In the genomic region with DNA sequence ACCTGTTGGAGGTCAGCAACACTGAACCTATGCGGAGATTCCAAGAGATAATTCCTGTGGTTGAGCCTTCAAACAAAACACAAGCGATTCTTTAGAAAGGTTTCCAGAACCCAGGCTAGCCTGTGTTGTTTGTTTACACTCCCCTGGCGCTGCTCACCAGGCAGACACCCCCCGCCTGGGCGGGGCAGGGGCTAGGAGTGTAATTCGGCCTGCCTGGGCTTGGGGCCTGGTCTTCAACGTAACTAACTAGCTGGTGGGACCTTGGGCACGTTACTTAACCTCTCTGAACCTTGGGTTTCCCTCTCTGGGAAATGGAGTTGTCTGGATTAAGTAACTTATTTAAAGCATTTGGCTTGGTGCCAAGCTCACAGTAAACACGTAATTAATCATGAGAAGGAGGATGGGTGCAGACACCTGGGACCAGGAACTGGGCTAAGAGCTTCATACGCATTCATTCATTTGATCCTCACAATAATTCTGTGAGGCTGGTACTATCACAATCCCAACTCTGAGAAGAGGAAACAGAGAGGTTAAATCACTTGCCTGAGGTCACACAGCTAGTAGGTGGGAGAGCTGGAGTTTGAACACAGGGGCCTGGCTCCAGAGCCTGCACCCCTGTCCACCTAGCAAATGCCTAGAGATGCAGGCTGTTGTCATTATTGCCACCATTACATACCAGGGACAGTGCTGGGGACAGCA, we compare ENCODE assay signal across 1 cellular context.
TF ChIP-seq lines count a peak whose summit lies in the region.

No MANE protein-coding gene starts in this region.

TF ChIP-seq in GM12878, 131 proteins besides CTCF, POLR2A, EP300 and RAD21:
- no peak for TF ChIP-seq NRF1 (conservative IDR thresholded peaks at IDR 0.05; ENCODE audit: low read depth, low read length)
- TF ChIP-seq, protein P1, sequence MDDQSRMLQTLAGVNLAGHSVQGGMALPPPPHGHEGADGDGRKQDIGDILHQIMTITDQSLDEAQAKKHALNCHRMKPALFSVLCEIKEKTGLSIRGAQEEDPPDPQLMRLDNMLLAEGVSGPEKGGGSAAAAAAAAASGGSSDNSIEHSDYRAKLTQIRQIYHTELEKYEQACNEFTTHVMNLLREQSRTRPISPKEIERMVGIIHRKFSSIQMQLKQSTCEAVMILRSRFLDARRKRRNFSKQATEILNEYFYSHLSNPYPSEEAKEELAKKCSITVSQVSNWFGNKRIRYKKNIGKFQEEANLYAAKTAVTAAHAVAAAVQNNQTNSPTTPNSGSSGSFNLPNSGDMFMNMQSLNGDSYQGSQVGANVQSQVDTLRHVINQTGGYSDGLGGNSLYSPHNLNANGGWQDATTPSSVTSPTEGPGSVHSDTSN (IDR thresholded peaks at IDR 0.05; ENCODE audit: insufficient replicate concordance, low read depth, low read length), result no peak
- no peak for TF ChIP-seq ZSCAN29 (IDR thresholded peaks at IDR 0.05)
- TF ChIP-seq, protein P2, sequence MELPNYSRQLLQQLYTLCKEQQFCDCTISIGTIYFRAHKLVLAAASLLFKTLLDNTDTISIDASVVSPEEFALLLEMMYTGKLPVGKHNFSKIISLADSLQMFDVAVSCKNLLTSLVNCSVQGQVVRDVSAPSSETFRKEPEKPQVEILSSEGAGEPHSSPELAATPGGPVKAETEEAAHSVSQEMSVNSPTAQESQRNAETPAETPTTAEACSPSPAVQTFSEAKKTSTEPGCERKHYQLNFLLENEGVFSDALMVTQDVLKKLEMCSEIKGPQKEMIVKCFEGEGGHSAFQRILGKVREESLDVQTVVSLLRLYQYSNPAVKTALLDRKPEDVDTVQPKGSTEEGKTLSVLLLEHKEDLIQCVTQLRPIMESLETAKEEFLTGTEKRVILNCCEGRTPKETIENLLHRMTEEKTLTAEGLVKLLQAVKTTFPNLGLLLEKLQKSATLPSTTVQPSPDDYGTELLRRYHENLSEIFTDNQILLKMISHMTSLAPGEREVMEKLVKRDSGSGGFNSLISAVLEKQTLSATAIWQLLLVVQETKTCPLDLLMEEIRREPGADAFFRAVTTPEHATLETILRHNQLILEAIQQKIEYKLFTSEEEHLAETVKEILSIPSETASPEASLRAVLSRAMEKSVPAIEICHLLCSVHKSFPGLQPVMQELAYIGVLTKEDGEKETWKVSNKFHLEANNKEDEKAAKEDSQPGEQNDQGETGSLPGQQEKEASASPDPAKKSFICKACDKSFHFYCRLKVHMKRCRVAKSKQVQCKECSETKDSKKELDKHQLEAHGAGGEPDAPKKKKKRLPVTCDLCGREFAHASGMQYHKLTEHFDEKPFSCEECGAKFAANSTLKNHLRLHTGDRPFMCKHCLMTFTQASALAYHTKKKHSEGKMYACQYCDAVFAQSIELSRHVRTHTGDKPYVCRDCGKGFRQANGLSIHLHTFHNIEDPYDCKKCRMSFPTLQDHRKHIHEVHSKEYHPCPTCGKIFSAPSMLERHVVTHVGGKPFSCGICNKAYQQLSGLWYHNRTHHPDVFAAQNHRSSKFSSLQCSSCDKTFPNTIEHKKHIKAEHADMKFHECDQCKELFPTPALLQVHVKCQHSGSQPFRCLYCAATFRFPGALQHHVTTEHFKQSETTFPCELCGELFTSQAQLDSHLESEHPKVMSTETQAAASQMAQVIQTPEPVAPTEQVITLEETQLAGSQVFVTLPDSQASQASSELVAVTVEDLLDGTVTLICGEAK (IDR thresholded peaks at IDR 0.05; ENCODE audit: borderline replicate concordance), result no peak
- TF ChIP-seq SMARCA5 (IDR thresholded peaks at IDR 0.05), result peak; percentile 49; the same call in 1 of the 2 replicates
- peak; percentile 52 for TF ChIP-seq SMAD1 (IDR thresholded peaks at IDR 0.05; ENCODE audit: low read depth, partially characterized antibody)
- TF ChIP-seq CEBPB (IDR thresholded peaks at IDR 0.05; ENCODE audit: borderline replicate concordance in 1 of 2, low read depth in 2 of 2, low read length in 2 of 2), result no peak
